ENCODE assay signal across 16 cellular contexts in genomic region chr12:49932023-49932422, GRCh38. TPM values are rescaled to one million over a fixed set of nuclear protein-coding genes. Genes with fewer than 3 reads are reported as not detected.
A peak's percentile ranks its signal among the peaks of the same experiment; 100 is the strongest.
DNase-seq lines count a peak whose midpoint lies in the region; TF ChIP-seq lines count a peak whose summit lies in the region.
"Had no signal": no experiment of that assay in that cellular context is flagged by ENCODE, and none has a peak within 500 bp of the region (broad histone marks: within the 10 kb centered on the region; RNA-seq: fewer than 3 reads in every experiment).

No MANE protein-coding gene starts in this region.

- H3K9ac ChIP-seq in Karpas-422 (ENCODE audit: low read length): no peak overlapping the region
- H3K9ac ChIP-seq: GM23248 had no signal

- no peak overlapping the region for H3K4me2 ChIP-seq in Karpas-422 (ENCODE audit: low read depth, low read length, poor library complexity, severe bottlenecking)

- H3K36me3 ChIP-seq in Karpas-422 (ENCODE audit: insufficient read depth, low read length) (no peaks in the 10 kb centered on the region), A673 (ENCODE audit: insufficient read depth, low read length, poor library complexity, severe bottlenecking) (no peaks in the 10 kb centered on the region)
- H3K36me3 ChIP-seq: HAP-1 had no signal

- H3K4me3 ChIP-seq in Karpas-422 (ENCODE audit: low read length): no peak overlapping the region
- no peak overlapping the region for H3K4me3 ChIP-seq in coronary artery
- H3K4me3 ChIP-seq in A673 (ENCODE audit: low read depth, low read length, poor library complexity, severe bottlenecking): no peak overlapping the region
- H3K4me3 ChIP-seq: GM23248, HAP-1 had no signal

- no peak for TF ChIP-seq CTCF in coronary artery (IDR thresholded peaks at IDR 0.05)
- TF ChIP-seq CTCF in A673 (conservative IDR thresholded peaks at IDR 0.05; ENCODE audit: low read depth, low read length): no peak

- H3K27me3 ChIP-seq in Karpas-422 (ENCODE audit: low read length) (no peaks in the 10 kb centered on the region), A673 (replicated peaks; ENCODE audit: insufficient read depth, low read depth, low read length, poor library complexity) (no peaks in the 10 kb centered on the region)

- H3K27ac ChIP-seq in Karpas-422 (ENCODE audit: low read length) (no peak overlapping the region), coronary artery (no peak overlapping the region), A673 (ENCODE audit: low read depth, low read length, poor library complexity, severe bottlenecking) (no peak overlapping the region)
- H3K27ac ChIP-seq: C4-2B, GM23248 had no signal

- DNase-seq in Karpas-422 (no peak), coronary artery (ENCODE audit: low spot score) (peak; percentile 70), mesenteric fat pad (ENCODE audit: low spot score) (peak; percentile 83), NCI-H1930 (lab: John Stamatoyannopoulos, UW) (no peak), RPMI8226 (no peak), A673 (ENCODE audit: low spot score) (no peak)
- DNase-seq: AML-193; Caco-2; CD4-positive, alpha-beta T cell; GDM1; GM23248 had no signal

- 0 out of 2 replicates have a peak overlapping the region, but pooled peaks have one; percentile 1 for H2AFZ ChIP-seq in Karpas-422 (ENCODE audit: low read length)
- H2AFZ ChIP-seq: GM23248 had no signal

- no peaks in the 10 kb centered on the region for H3K9me2 ChIP-seq in Karpas-422 (replicated peaks; ENCODE audit: insufficient read depth, low read length)

- no peaks in the 10 kb centered on the region for H4K20me1 ChIP-seq in Karpas-422 (ENCODE audit: insufficient read depth, low read depth, low read length)

- CTCF ChIA-PET in A673 (lab: Charles Lee): interaction anchor here (0.8 kb wide), 1 partner anchor 13 kb away, joined by 3 read pairs; no protein-coding TSS in a partner anchor

- H3K79me2 ChIP-seq in Karpas-422 (ENCODE audit: low read length): no peaks in the 10 kb centered on the region

- no TSS peak for BruUV-seq in A673 (replicated peaks; lab: Mats Ljungman, UMichigan)

- POLR2A ChIA-PET in A673 (lab: Charles Lee; ENCODE audit: low non-redundant PET): no interaction called here

- H3K4me1 ChIP-seq in Karpas-422 (ENCODE audit: low read length): peaks cover 12% of the 10 kb centered on the region
- H3K4me1 ChIP-seq in A673 (ENCODE audit: insufficient read depth, low read length, poor library complexity, severe bottlenecking): no peaks in the 10 kb centered on the region
- H3K4me1 ChIP-seq: Caco-2, HAP-1 had no signal

- intact Hi-C loops in A673 (cut with micrococcal nuclease; ENCODE audit: unreplicated experiment): no loop called here

- H3K9me3 ChIP-seq in Karpas-422 (ENCODE audit: low read length) (no peaks in the 10 kb centered on the region), A673 (ENCODE audit: low read depth, low read length, poor library complexity, severe bottlenecking) (no peaks in the 10 kb centered on the region)
- H3K9me3 ChIP-seq: Caco-2, HAP-1 had no signal

RNA-seq across cellular contexts. Expression of gene AQP2, which starts 18.5 kb away (rescaled TPM):
- 0.07 and 0.63 TPM in 2 replicates for total RNA-seq in Karpas-422 (2014; rRNA removed; shearing (Covaris generic); ENCODE audit: low replicate concordance)
- total RNA-seq in mesenteric fat pad: not detected
- total RNA-seq in A673 (2021): not detected in 2 replicates
- total RNA-seq: Caco-2; CD4-positive, alpha-beta T cell; Daoy; GM23248; H4; HepG2 had no signal

RNA-seq across cellular contexts. Expression of gene FAIM2, which starts 28.3 kb away (rescaled TPM):
- 27.4 and 49.8 TPM in 2 replicates for total RNA-seq in Karpas-422 (2014; rRNA removed; shearing (Covaris generic); ENCODE audit: low replicate concordance)
- 0.35 TPM for total RNA-seq in mesenteric fat pad
- 0.11 TPM in 1 of 2 replicates, not detected in the other for total RNA-seq in A673 (2021)
- total RNA-seq: CD4-positive, alpha-beta T cell; HepG2 had no signal

RNA-seq across cellular contexts. Expression of gene AQP5, which starts 29.6 kb away (rescaled TPM):
- 0.97 and 4.5 TPM in 2 replicates for total RNA-seq in Karpas-422 (2014; rRNA removed; shearing (Covaris generic); ENCODE audit: low replicate concordance)
- total RNA-seq in mesenteric fat pad (not detected), A673 (2021) (not detected in 2 replicates)
- total RNA-seq: Caco-2; CD4-positive, alpha-beta T cell; Daoy; GM23248; H4; HepG2 had no signal

RNA-seq across cellular contexts. Expression of gene AQP6, which starts 40.7 kb away (rescaled TPM):
- total RNA-seq in Karpas-422 (2014; rRNA removed; shearing (Covaris generic); ENCODE audit: low replicate concordance): 0.04 and 0.79 TPM in 2 replicates
- not detected for total RNA-seq in mesenteric fat pad
- total RNA-seq in A673 (2021): not detected in 2 replicates
- total RNA-seq: Caco-2; CD4-positive, alpha-beta T cell; GM23248 had no signal

Comparison
In these comparisons a context has a peak if more than half of its experiments do, and no peak if none do; other contexts are left out.
1. DNase-seq: peak in coronary artery (single experiment) and mesenteric fat pad (single experiment); none in Karpas-422 (single experiment), NCI-H1930 (0 of 2), RPMI8226 (single experiment) and A673 (single experiment).
2. RNA of gene FAIM2, which starts 28.3 kb away (total RNA-seq): 27.4 to 49.8 TPM in Karpas-422; 0.35 TPM in mesenteric fat pad (single experiment) and 0.11 TPM in A673; every median in the first group is over 10 times any median in the second.